Comparison of ENCODE assay signal across 16 cellular contexts in the genomic region with DNA sequence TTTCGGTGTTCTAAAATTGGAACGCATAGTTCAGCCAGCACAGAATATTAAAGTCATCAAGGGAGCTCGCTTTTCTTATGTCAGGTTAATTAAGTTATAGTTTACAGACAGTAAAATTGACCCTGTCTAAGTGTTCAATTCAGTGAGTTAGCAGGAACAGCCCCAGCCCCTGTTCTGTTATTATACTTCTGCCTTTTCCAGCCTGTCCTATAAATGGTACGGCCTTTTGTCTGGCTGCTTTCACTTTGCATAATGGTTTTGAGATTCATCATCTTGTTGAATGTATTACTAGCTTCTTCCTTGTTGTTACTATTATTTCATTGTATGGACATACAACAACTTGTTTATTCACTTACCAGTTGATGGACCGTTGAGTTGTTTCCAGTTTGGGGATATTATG. TPM values are rescaled to one million over a fixed set of nuclear protein-coding genes. Genes with fewer than 3 reads are reported as not detected.
DNase-seq lines count a peak whose midpoint lies in the region; ATAC-seq and TF ChIP-seq lines count a peak whose summit lies in the region.
"Had no signal": no experiment of that assay in that cellular context is flagged by ENCODE, and none has a peak within 500 bp of the region (broad histone marks: within the 10 kb centered on the region; RNA-seq: fewer than 3 reads in every experiment).

No MANE protein-coding gene starts in this region.

- H3K4me1 Mint-ChIP-seq in HFFc6 (ENCODE audit: low read depth), result peaks cover 8% of the 10 kb centered on the region
- peaks cover 19% of the 10 kb centered on the region for H3K4me1 Mint-ChIP-seq in stimulated activated memory B cell treated with anti-CD40 and anti-IgM and Interleukin-4, amounts not matched to agents 10 μg/mL and 1 μg/mL and 100 μg/mL, for 72 hours
- peaks cover 7% of the 10 kb centered on the region for H3K4me1 Mint-ChIP-seq in activated T-helper 1 cell treated with anti-CD3 and anti-CD28 coated beads, Interleukin-12 subunit alpha, Interleukin-12 subunit beta, Interleukin-2, Interleukin-4 antibody, amounts not matched to agents 30 ng/mL and 10 ng/mL and 1 ng/mL, durations not matched to agents 14 hours and 24 hours and 36 hours (ENCODE audit: low read depth)

- H3K4me3 Mint-ChIP-seq in HFFc6, result peak overlapping the region; percentile 13; the same call in 1 of the 2 replicates
- H3K4me3 Mint-ChIP-seq in stimulated activated memory B cell treated with anti-CD40 and anti-IgM and Interleukin-4, amounts not matched to agents 10 μg/mL and 1 μg/mL and 100 μg/mL, for 72 hours, result no peak overlapping the region
- no peak overlapping the region for H3K4me3 Mint-ChIP-seq in activated T-helper 1 cell treated with anti-CD3 and anti-CD28 coated beads, Interleukin-12 subunit alpha, Interleukin-12 subunit beta, Interleukin-2, Interleukin-4 antibody, amounts not matched to agents 30 ng/mL and 10 ng/mL and 1 ng/mL, durations not matched to agents 14 hours and 24 hours and 36 hours
- H3K4me3 Mint-ChIP-seq: B cell; CD4-positive, CD25-positive, alpha-beta regulatory T cell; CD8-positive, alpha-beta T cell had no signal

- peak overlapping the region; percentile 14 for H3K4me2 ChIP-seq in OCI-LY3 (ENCODE audit: low read length)
- H3K4me2 ChIP-seq: BLaER1 had no signal

- no peak overlapping the region for H3K27ac ChIP-seq in OCI-LY3 (ENCODE audit: low read length)
- H3K27ac ChIP-seq: BLaER1, C4-2B had no signal

- TF ChIP-seq CTCF in HFFc6 (IDR thresholded peaks at IDR 0.05) (no peak), OCI-LY3 (IDR thresholded peaks at IDR 0.05; ENCODE audit: low read depth, low read length) (no peak)

- H3K79me2 ChIP-seq in OCI-LY3 (ENCODE audit: low read length), result no peaks in the 10 kb centered on the region

- H3K9me3 Mint-ChIP-seq in HFFc6, result no peaks in the 10 kb centered on the region
- no peaks in the 10 kb centered on the region for H3K9me3 Mint-ChIP-seq in stimulated activated memory B cell treated with anti-CD40 and anti-IgM and Interleukin-4, amounts not matched to agents 10 μg/mL and 1 μg/mL and 100 μg/mL, for 72 hours
- no peaks in the 10 kb centered on the region for H3K9me3 Mint-ChIP-seq in activated T-helper 1 cell treated with anti-CD3 and anti-CD28 coated beads, Interleukin-12 subunit alpha, Interleukin-12 subunit beta, Interleukin-2, Interleukin-4 antibody, amounts not matched to agents 30 ng/mL and 10 ng/mL and 1 ng/mL, durations not matched to agents 14 hours and 24 hours and 36 hours
- H3K9me3 Mint-ChIP-seq: CD4-positive, CD25-positive, alpha-beta regulatory T cell; CD8-positive, alpha-beta T cell had no signal

- H3K9me3 ChIP-seq in OCI-LY3 (ENCODE audit: insufficient read depth, low read length), result no peaks in the 10 kb centered on the region
- H3K9me3 ChIP-seq: BLaER1, Caco-2, HAP-1 had no signal

- intact Hi-C loops in activated T-helper 1 cell treated with anti-CD3 and anti-CD28 coated beads, Interleukin-12 subunit alpha, Interleukin-12 subunit beta, Interleukin-2, Interleukin-4 antibody, amounts not matched to agents 30 ng/mL and 10 ng/mL and 1 ng/mL, durations not matched to agents 14 hours and 24 hours and 36 hours (cut with micrococcal nuclease), result no loop called here

- DNase-seq in HFFc6, result no peak
- DNase-seq in activated T-helper 1 cell treated with anti-CD3 and anti-CD28 coated beads, Interleukin-12 subunit alpha, Interleukin-12 subunit beta, Interleukin-2, Interleukin-4 antibody, amounts not matched to agents 30 ng/mL and 10 ng/mL and 1 ng/mL, durations not matched to agents 14 hours and 24 hours and 36 hours (ENCODE audit: low spot score), result no peak
- DNase-seq: Caco-2; CD4-positive, CD25-positive, alpha-beta regulatory T cell; CD8-positive, alpha-beta T cell; DMS153; DND-41; GOT3 had no signal

- peaks cover 10% of the 10 kb centered on the region for H3K36me3 ChIP-seq in OCI-LY3 (replicated peaks; ENCODE audit: low read depth, low read length)
- H3K36me3 ChIP-seq: BLaER1, HAP-1 had no signal

- H3K27me3 Mint-ChIP-seq in HFFc6 (ENCODE audit: insufficient read depth), result peaks cover 30% of the 10 kb centered on the region
- H3K27me3 Mint-ChIP-seq in stimulated activated memory B cell treated with anti-CD40 and anti-IgM and Interleukin-4, amounts not matched to agents 10 μg/mL and 1 μg/mL and 100 μg/mL, for 72 hours, result peaks cover 40% of the 10 kb centered on the region
- peaks cover 19% of the 10 kb centered on the region for H3K27me3 Mint-ChIP-seq in activated T-helper 1 cell treated with anti-CD3 and anti-CD28 coated beads, Interleukin-12 subunit alpha, Interleukin-12 subunit beta, Interleukin-2, Interleukin-4 antibody, amounts not matched to agents 30 ng/mL and 10 ng/mL and 1 ng/mL, durations not matched to agents 14 hours and 24 hours and 36 hours (ENCODE audit: insufficient read depth)

- no peak overlapping the region for H3K4me3 ChIP-seq in OCI-LY3 (ENCODE audit: low read length)
- H3K4me3 ChIP-seq: BLaER1, HAP-1 had no signal

- no peak overlapping the region for H2AFZ ChIP-seq in OCI-LY3 (ENCODE audit: low read depth, low read length)

- H3K27ac Mint-ChIP-seq in HFFc6, result no peak overlapping the region
- H3K27ac Mint-ChIP-seq in stimulated activated memory B cell treated with anti-CD40 and anti-IgM and Interleukin-4, amounts not matched to agents 10 μg/mL and 1 μg/mL and 100 μg/mL, for 72 hours, result no peak overlapping the region
- H3K27ac Mint-ChIP-seq in activated T-helper 1 cell treated with anti-CD3 and anti-CD28 coated beads, Interleukin-12 subunit alpha, Interleukin-12 subunit beta, Interleukin-2, Interleukin-4 antibody, amounts not matched to agents 30 ng/mL and 10 ng/mL and 1 ng/mL, durations not matched to agents 14 hours and 24 hours and 36 hours, result no peak overlapping the region
- H3K27ac Mint-ChIP-seq: B cell; CD4-positive, CD25-positive, alpha-beta regulatory T cell; CD8-positive, alpha-beta T cell had no signal

- no peaks in the 10 kb centered on the region for H3K36me3 Mint-ChIP-seq in HFFc6 (ENCODE audit: low read depth)
- H3K36me3 Mint-ChIP-seq in stimulated activated memory B cell treated with anti-CD40 and anti-IgM and Interleukin-4, amounts not matched to agents 10 μg/mL and 1 μg/mL and 100 μg/mL, for 72 hours, result no peaks in the 10 kb centered on the region
- H3K36me3 Mint-ChIP-seq in activated T-helper 1 cell treated with anti-CD3 and anti-CD28 coated beads, Interleukin-12 subunit alpha, Interleukin-12 subunit beta, Interleukin-2, Interleukin-4 antibody, amounts not matched to agents 30 ng/mL and 10 ng/mL and 1 ng/mL, durations not matched to agents 14 hours and 24 hours and 36 hours (ENCODE audit: low read depth), result no peaks in the 10 kb centered on the region
- H3K36me3 Mint-ChIP-seq: CD4-positive, CD25-positive, alpha-beta regulatory T cell; CD8-positive, alpha-beta T cell had no signal

- no peaks in the 10 kb centered on the region for H3K27me3 ChIP-seq in OCI-LY3 (ENCODE audit: low read depth, low read length)
- H3K27me3 ChIP-seq: BLaER1 had no signal

- ATAC-seq in stimulated activated memory B cell treated with anti-CD40 and anti-IgM and Interleukin-4, amounts not matched to agents 10 μg/mL and 1 μg/mL and 100 μg/mL, for 72 hours, result peak; percentile 52
- ATAC-seq in HG02642 (IDR thresholded peaks at IDR 0.05; ENCODE audit: poor library complexity, unreplicated experiment) (no peak), HG03108 (IDR thresholded peaks at IDR 0.05; ENCODE audit: unreplicated experiment) (no peak)
- ATAC-seq: CD8-positive, alpha-beta T cell had no signal

- H3K4me1 ChIP-seq in OCI-LY3 (ENCODE audit: low read length), result peaks cover 34% of the 10 kb centered on the region
- H3K4me1 ChIP-seq: Caco-2, HAP-1 had no signal

- no peak overlapping the region for H3K9ac ChIP-seq in OCI-LY3 (ENCODE audit: low read length)
- H3K9ac ChIP-seq: BLaER1 had no signal

- no peaks in the 10 kb centered on the region for H4K20me1 ChIP-seq in OCI-LY3 (ENCODE audit: insufficient read depth, low read length)
- H4K20me1 ChIP-seq: BLaER1 had no signal

RNA-seq across cellular contexts. Expression of gene CXCL13, which starts 9.5 kb away (rescaled TPM):
- not detected for total RNA-seq in HFFc6 (2021; fragmentation: NEBNext Ultra II Directional; extraction: Animal tissue kit (Norgen Biotek cat#: 25700))
- 6.8 and 7.9 TPM in 2 replicates for total RNA-seq in activated T-helper 1 cell treated with anti-CD3 and anti-CD28 coated beads, Interleukin-12 subunit alpha, Interleukin-12 subunit beta, Interleukin-2, Interleukin-4 antibody, amounts not matched to agents 30 ng/mL and 10 ng/mL and 1 ng/mL, durations not matched to agents 14 hours and 24 hours and 36 hours
- total RNA-seq: B cell; Caco-2; CD4-positive, CD25-positive, alpha-beta regulatory T cell; CD8-positive, alpha-beta T cell had no signal
